Comparison of ENCODE assay signal across 13 cellular contexts in genomic region chr6:143125896-143126573, GRCh38.
A peak's percentile ranks its signal among the peaks of the same experiment; 100 is the strongest.
DNase-seq lines count a peak whose midpoint lies in the region; ATAC-seq and TF ChIP-seq lines count a peak whose summit lies in the region.
"Had no signal": no experiment of that assay in that cellular context is flagged by ENCODE, and none has a peak within 500 bp of the region (broad histone marks: within the 10 kb centered on the region; RNA-seq: fewer than 3 reads in every experiment).

No MANE protein-coding gene starts in this region.

- DNase-seq in AG10803 (ENCODE audit: low read depth) (peak; percentile 88), LHCN-M2 (ENCODE audit: low read depth) (peak; percentile 76), fibroblast of peridontal ligament (ENCODE audit: extremely low read depth) (peak; percentile 94), mucosa of gallbladder (ENCODE audit: low spot score) (no peak), medulla oblongata (ENCODE audit: extremely low spot score) (no peak)
- DNase-seq: activated naive CD8-positive, alpha-beta T cell treated with anti-CD3 and anti-CD28 coated beads, Interleukin-2, amount 10 ng/mL, durations not matched to agents 7 days and 5 days; cortex of kidney; MM.1S; naive thymus-derived CD4-positive, alpha-beta T cell had no signal

- H3K4me3 ChIP-seq in AG10803 (ENCODE audit: low read length), result no peak overlapping the region

- TF ChIP-seq CTCF in AG10803 (conservative IDR thresholded peaks at IDR 0.05; ENCODE audit: low read length), result no peak

- ATAC-seq in GM19043 (IDR thresholded peaks at IDR 0.05; ENCODE audit: low read depth, unreplicated experiment) (peak; percentile 60), HG02588 (IDR thresholded peaks at IDR 0.05; ENCODE audit: unreplicated experiment) (no peak), HG02852 (IDR thresholded peaks at IDR 0.05; ENCODE audit: unreplicated experiment) (no peak)
- ATAC-seq: esophagus mucosa; naive thymus-derived CD4-positive, alpha-beta T cell had no signal

Comparison
In these comparisons a context has a peak if more than half of its experiments do, and no peak if none do; other contexts are left out.
1. DNase-seq: peak in AG10803 (single experiment), LHCN-M2 (single experiment) and fibroblast of peridontal ligament (single experiment); none in mucosa of gallbladder (single experiment) and medulla oblongata (single experiment).